ENCODE assay signal across 1 cellular context in the genomic region with DNA sequence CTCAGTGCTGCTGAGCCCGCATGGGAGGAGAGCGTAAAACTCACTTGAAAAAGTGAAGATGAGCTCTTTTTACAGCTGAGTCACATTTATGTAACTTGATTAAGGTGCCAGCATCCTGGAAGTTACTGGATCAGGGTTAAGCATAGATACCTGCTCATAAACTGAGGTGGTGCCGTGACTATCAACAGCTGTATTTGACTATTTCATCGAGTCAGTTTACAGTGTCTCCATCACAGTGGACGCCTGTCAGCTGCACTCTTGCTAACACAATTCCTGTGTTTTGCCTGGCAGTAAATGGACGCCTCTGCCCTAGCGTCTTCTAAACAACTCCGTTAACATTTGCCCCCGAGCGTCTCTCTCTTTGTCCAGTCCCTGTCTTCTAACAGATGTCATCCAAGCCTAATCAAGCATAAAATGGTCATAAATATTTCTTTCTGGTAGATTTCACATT.
TF ChIP-seq lines count a peak whose summit lies in the region.

No MANE protein-coding gene starts in this region.

TF ChIP-seq in WTC11, 78 proteins besides CTCF, POLR2A, EP300 and RAD21 (continued from another document):
- TF ChIP-seq, protein P1, sequence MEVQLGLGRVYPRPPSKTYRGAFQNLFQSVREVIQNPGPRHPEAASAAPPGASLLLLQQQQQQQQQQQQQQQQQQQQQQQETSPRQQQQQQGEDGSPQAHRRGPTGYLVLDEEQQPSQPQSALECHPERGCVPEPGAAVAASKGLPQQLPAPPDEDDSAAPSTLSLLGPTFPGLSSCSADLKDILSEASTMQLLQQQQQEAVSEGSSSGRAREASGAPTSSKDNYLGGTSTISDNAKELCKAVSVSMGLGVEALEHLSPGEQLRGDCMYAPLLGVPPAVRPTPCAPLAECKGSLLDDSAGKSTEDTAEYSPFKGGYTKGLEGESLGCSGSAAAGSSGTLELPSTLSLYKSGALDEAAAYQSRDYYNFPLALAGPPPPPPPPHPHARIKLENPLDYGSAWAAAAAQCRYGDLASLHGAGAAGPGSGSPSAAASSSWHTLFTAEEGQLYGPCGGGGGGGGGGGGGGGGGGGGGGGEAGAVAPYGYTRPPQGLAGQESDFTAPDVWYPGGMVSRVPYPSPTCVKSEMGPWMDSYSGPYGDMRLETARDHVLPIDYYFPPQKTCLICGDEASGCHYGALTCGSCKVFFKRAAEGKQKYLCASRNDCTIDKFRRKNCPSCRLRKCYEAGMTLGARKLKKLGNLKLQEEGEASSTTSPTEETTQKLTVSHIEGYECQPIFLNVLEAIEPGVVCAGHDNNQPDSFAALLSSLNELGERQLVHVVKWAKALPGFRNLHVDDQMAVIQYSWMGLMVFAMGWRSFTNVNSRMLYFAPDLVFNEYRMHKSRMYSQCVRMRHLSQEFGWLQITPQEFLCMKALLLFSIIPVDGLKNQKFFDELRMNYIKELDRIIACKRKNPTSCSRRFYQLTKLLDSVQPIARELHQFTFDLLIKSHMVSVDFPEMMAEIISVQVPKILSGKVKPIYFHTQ (CRISPR knock-in tag; IDR thresholded peaks at IDR 0.05) = no peak
- TF ChIP-seq, protein P2, sequence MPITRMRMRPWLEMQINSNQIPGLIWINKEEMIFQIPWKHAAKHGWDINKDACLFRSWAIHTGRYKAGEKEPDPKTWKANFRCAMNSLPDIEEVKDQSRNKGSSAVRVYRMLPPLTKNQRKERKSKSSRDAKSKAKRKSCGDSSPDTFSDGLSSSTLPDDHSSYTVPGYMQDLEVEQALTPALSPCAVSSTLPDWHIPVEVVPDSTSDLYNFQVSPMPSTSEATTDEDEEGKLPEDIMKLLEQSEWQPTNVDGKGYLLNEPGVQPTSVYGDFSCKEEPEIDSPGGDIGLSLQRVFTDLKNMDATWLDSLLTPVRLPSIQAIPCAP (CRISPR knock-in tag; IDR thresholded peaks at IDR 0.05) = no peak
- TF ChIP-seq TEAD1 (CRISPR knock-in tag; IDR thresholded peaks at IDR 0.05) = no peak
- TF ChIP-seq ZNF232 (CRISPR knock-in tag; IDR thresholded peaks at IDR 0.05) = no peak
- TF ChIP-seq, protein P3, sequence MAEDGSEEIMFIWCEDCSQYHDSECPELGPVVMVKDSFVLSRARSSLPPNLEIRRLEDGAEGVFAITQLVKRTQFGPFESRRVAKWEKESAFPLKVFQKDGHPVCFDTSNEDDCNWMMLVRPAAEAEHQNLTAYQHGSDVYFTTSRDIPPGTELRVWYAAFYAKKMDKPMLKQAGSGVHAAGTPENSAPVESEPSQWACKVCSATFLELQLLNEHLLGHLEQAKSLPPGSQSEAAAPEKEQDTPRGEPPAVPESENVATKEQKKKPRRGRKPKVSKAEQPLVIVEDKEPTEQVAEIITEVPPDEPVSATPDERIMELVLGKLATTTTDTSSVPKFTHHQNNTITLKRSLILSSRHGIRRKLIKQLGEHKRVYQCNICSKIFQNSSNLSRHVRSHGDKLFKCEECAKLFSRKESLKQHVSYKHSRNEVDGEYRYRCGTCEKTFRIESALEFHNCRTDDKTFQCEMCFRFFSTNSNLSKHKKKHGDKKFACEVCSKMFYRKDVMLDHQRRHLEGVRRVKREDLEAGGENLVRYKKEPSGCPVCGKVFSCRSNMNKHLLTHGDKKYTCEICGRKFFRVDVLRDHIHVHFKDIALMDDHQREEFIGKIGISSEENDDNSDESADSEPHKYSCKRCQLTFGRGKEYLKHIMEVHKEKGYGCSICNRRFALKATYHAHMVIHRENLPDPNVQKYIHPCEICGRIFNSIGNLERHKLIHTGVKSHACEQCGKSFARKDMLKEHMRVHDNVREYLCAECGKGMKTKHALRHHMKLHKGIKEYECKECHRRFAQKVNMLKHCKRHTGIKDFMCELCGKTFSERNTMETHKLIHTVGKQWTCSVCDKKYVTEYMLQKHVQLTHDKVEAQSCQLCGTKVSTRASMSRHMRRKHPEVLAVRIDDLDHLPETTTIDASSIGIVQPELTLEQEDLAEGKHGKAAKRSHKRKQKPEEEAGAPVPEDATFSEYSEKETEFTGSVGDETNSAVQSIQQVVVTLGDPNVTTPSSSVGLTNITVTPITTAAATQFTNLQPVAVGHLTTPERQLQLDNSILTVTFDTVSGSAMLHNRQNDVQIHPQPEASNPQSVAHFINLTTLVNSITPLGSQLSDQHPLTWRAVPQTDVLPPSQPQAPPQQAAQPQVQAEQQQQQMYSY (CRISPR knock-in tag; IDR thresholded peaks at IDR 0.05) = no peak
- TF ChIP-seq ATF6 (CRISPR knock-in tag; IDR thresholded peaks at IDR 0.05) = no peak
- TF ChIP-seq MXD4 (CRISPR knock-in tag; IDR thresholded peaks at IDR 0.05; ENCODE audit: borderline replicate concordance) = no peak
- no peak for TF ChIP-seq ZNF416 (CRISPR knock-in tag; IDR thresholded peaks at IDR 0.05)
- no peak for TF ChIP-seq NFE2L1 (CRISPR knock-in tag; IDR thresholded peaks at IDR 0.05)
- no peak for TF ChIP-seq SOX15 (CRISPR knock-in tag; IDR thresholded peaks at IDR 0.05)
- TF ChIP-seq RELA (CRISPR knock-in tag; IDR thresholded peaks at IDR 0.05; ENCODE audit: borderline replicate concordance) = no peak
- no peak for TF ChIP-seq ZMAT4 (CRISPR knock-in tag; IDR thresholded peaks at IDR 0.05)
- TF ChIP-seq IRF2 (CRISPR knock-in tag; IDR thresholded peaks at IDR 0.05; ENCODE audit: borderline replicate concordance, low read depth) = no peak
- TF ChIP-seq, protein P4, sequence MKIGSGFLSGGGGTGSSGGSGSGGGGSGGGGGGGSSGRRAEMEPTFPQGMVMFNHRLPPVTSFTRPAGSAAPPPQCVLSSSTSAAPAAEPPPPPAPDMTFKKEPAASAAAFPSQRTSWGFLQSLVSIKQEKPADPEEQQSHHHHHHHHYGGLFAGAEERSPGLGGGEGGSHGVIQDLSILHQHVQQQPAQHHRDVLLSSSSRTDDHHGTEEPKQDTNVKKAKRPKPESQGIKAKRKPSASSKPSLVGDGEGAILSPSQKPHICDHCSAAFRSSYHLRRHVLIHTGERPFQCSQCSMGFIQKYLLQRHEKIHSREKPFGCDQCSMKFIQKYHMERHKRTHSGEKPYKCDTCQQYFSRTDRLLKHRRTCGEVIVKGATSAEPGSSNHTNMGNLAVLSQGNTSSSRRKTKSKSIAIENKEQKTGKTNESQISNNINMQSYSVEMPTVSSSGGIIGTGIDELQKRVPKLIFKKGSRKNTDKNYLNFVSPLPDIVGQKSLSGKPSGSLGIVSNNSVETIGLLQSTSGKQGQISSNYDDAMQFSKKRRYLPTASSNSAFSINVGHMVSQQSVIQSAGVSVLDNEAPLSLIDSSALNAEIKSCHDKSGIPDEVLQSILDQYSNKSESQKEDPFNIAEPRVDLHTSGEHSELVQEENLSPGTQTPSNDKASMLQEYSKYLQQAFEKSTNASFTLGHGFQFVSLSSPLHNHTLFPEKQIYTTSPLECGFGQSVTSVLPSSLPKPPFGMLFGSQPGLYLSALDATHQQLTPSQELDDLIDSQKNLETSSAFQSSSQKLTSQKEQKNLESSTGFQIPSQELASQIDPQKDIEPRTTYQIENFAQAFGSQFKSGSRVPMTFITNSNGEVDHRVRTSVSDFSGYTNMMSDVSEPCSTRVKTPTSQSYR (CRISPR knock-in tag; IDR thresholded peaks at IDR 0.05) = no peak
- no peak for TF ChIP-seq CREB1 (CRISPR knock-in tag; IDR thresholded peaks at IDR 0.05)
- TF ChIP-seq FOXK1 (CRISPR knock-in tag; IDR thresholded peaks at IDR 0.05) = no peak
TF ChIP-seq in WTC11: peak in this region for 0.
